8 cellular contexts compared by ENCODE assay signal in the genomic region with DNA sequence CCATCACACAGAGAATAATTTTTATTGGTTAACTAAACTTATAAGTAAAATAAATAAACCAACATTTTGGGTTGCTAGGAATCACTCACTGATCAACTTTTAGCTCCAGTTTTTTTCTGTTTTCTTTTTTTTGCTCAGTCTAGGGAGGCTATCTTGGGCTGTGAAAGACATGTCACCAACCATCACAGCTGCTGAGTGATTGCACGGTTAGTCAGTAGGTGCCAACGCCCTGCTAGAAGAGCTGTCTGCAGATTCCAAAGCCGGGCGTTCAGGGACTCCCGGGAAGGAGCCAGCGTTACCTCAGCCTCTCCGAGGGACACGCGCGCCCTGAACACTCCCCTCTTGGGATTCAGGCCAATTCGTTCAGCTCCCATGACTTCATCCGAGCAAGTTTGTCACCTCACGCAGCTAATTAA. TPM values are rescaled to one million over a fixed set of nuclear protein-coding genes. Genes with fewer than 3 reads are reported as not detected.
DNase-seq lines count a peak whose midpoint lies in the region; ATAC-seq and TF ChIP-seq lines count a peak whose summit lies in the region.

No MANE protein-coding gene starts in this region.

- no peak for TF ChIP-seq CTCF in endodermal cell (conservative IDR thresholded peaks at IDR 0.05)

- H3K4me1 ChIP-seq in endodermal cell (ENCODE audit: control insufficient read depth, insufficient read depth, low read length) (no peaks in the 10 kb centered on the region), aorta (ENCODE audit: control insufficient read depth in 1 of 2, insufficient read depth in 2 of 2, low read length in 2 of 2) (peaks cover 3 to 6% of the 10 kb centered on the region in 2 donors)

- DNase-seq in GDM1 (lab: John Stamatoyannopoulos, UW): peak; percentile 61
- DNase-seq in endodermal cell: no peak
- DNase-seq in mucosa of gallbladder (ENCODE audit: low spot score): peak; percentile 71
- DNase-seq in aorta: peak; percentile 86 to 90
- no peak for DNase-seq in germinal center (ENCODE audit: low spot score)

- H3K9me3 ChIP-seq in endodermal cell (ENCODE audit: control insufficient read depth, low read length) (peaks cover 7% of the 10 kb centered on the region), aorta (ENCODE audit: control insufficient read depth, low read length) (no peaks in the 10 kb centered on the region)

- H3K27me3 ChIP-seq in endodermal cell (ENCODE audit: control insufficient read depth, insufficient read depth, low read length, poor library complexity, severe bottlenecking): no peaks in the 10 kb centered on the region
- no peaks in the 10 kb centered on the region for H3K27me3 ChIP-seq in aorta (ENCODE audit: control insufficient read depth in 1 of 2, insufficient read depth in 2 of 2, low read length in 1 of 2)

- H3K27me3 Mint-ChIP-seq in T-helper 1 cell treated with Interleukin-12 subunit alpha and Interleukin-12 subunit beta and Interleukin-4 antibody, amounts not matched to agents 30 μg/mL and 1 μg/mL, for 36 hours (ENCODE audit: low read depth): peaks cover 2% of the 10 kb centered on the region
- no peaks in the 10 kb centered on the region for H3K27me3 Mint-ChIP-seq in endodermal cell (ENCODE audit: insufficient read depth)

- H3K4me3 Mint-ChIP-seq in T-helper 1 cell treated with Interleukin-12 subunit alpha and Interleukin-12 subunit beta and Interleukin-4 antibody, amounts not matched to agents 30 μg/mL and 1 μg/mL, for 36 hours: peak overlapping the region; percentile 99
- H3K4me3 Mint-ChIP-seq in endodermal cell: peak overlapping the region; percentile 99

- H3K4me3 ChIP-seq in endodermal cell (ENCODE audit: low read length) (peak overlapping the region; percentile 93), aorta (ENCODE audit: low read length in 2 of 2) (peak overlapping the region; percentile 70 to 75)

- H3K27ac Mint-ChIP-seq in T-helper 1 cell treated with Interleukin-12 subunit alpha and Interleukin-12 subunit beta and Interleukin-4 antibody, amounts not matched to agents 30 μg/mL and 1 μg/mL, for 36 hours: peak overlapping the region; percentile 100
- peak overlapping the region; percentile 100 for H3K27ac Mint-ChIP-seq in endodermal cell

- H3K27ac ChIP-seq in endodermal cell (ENCODE audit: low read depth, low read length): peak overlapping the region; percentile 100
- peak overlapping the region; percentile 54 to 71 for H3K27ac ChIP-seq in aorta (ENCODE audit: low read depth in 1 of 2, low read length in 2 of 2)

- 0% methylated on average over 1 to 13 of the region's 13 CpGs for WGBS in endodermal cell (ENCODE audit: insufficient coverage in 1 of 2, insufficient read length in 1 of 2), 2 experiments
- 0% methylated on average over 13 of the region's 13 CpGs for WGBS in aorta, 2 donors

- H3K36me3 ChIP-seq in endodermal cell (ENCODE audit: control insufficient read depth, insufficient read depth, low read length) (peaks cover 13% of the 10 kb centered on the region), aorta (ENCODE audit: control insufficient read depth in 1 of 2, insufficient read depth in 2 of 2, low read length in 1 of 2) (no peaks in the 10 kb centered on the region)

- peak overlapping the region; percentile 96 for H3K9ac ChIP-seq in endodermal cell (ENCODE audit: extremely low read depth, low read length, poor library complexity, severe bottlenecking)

- peaks cover 44% of the 10 kb centered on the region for H3K4me1 Mint-ChIP-seq in T-helper 1 cell treated with Interleukin-12 subunit alpha and Interleukin-12 subunit beta and Interleukin-4 antibody, amounts not matched to agents 30 μg/mL and 1 μg/mL, for 36 hours (ENCODE audit: low read depth)
- peaks cover 20% of the 10 kb centered on the region for H3K4me1 Mint-ChIP-seq in endodermal cell

- intact Hi-C loops in aorta (cut with DNase I): loop anchor here in 1 of 2 donors (10.0 kb wide), 1 partner anchor 91 kb away; no protein-coding TSS in a partner anchor

- ATAC-seq in GM21367 (IDR thresholded peaks at IDR 0.05; ENCODE audit: unreplicated experiment): peak; percentile 9
- ATAC-seq in HG03558 (IDR thresholded peaks at IDR 0.05; ENCODE audit: extremely low read depth, unreplicated experiment): peak; percentile 8
- peak; percentile 86 for ATAC-seq in aorta (ENCODE audit: low FRiP score)

- no peaks in the 10 kb centered on the region for H3K9me3 Mint-ChIP-seq in T-helper 1 cell treated with Interleukin-12 subunit alpha and Interleukin-12 subunit beta and Interleukin-4 antibody, amounts not matched to agents 30 μg/mL and 1 μg/mL, for 36 hours
- peaks cover 2% of the 10 kb centered on the region for H3K9me3 Mint-ChIP-seq in endodermal cell

- H3K36me3 Mint-ChIP-seq in T-helper 1 cell treated with Interleukin-12 subunit alpha and Interleukin-12 subunit beta and Interleukin-4 antibody, amounts not matched to agents 30 μg/mL and 1 μg/mL, for 36 hours (ENCODE audit: low read depth): peaks cover 14% of the 10 kb centered on the region
- H3K36me3 Mint-ChIP-seq in endodermal cell (ENCODE audit: low read depth): peaks cover 12% of the 10 kb centered on the region

RNA-seq across cellular contexts. Expression of gene STAM, which starts 0.6 kb away (rescaled TPM):
- total RNA-seq in endodermal cell: 10 to 100 TPM; 26.7 to 30.0 TPM
- polyA plus RNA-seq in endodermal cell (2013, experiment 1 of 2): 32.7 TPM
- polyA plus RNA-seq in endodermal cell (2013, experiment 2 of 2): 36.1 TPM
- 20.1 TPM for total RNA-seq in mucosa of gallbladder
- 10 to 100 TPM; 21.8 to 28.6 TPM for total RNA-seq in aorta
- 10 to 100 TPM in 1 of 2 donors, 1 to 10 TPM in 1; 8.7 to 10.5 TPM for polyA plus RNA-seq in aorta

RNA-seq across cellular contexts. Expression of gene HACD1, which starts 26.2 kb away (rescaled TPM):
- total RNA-seq in endodermal cell: 10 to 100 TPM; 25.6 to 34.1 TPM
- polyA plus RNA-seq in endodermal cell (2013, experiment 1 of 2): 19.4 TPM
- polyA plus RNA-seq in endodermal cell (2013, experiment 2 of 2): 22.1 TPM
- 17.0 TPM for total RNA-seq in mucosa of gallbladder
- 100 to 1,000 TPM in 1 of 2 donors, 10 to 100 TPM in 1; 52.8 to 103 TPM for total RNA-seq in aorta
- polyA plus RNA-seq in aorta: 10 to 100 TPM; 38.6 to 39.1 TPM

Comparison
In these comparisons a context has a peak if more than half of its experiments do, and no peak if none do; other contexts are left out.
1. DNase-seq: peak in GDM1 (single experiment), mucosa of gallbladder (single experiment) and aorta (2 of 2); none in endodermal cell (single experiment) and germinal center (single experiment).
2. ATAC-seq: peak in every context shown above with its lines; median percentile 86 in aorta; 9 in GM21367; 8 in HG03558.